In genomic region chr22:19730662-19731360, GRCh38 we compare ENCODE assay signal across 1 cellular context.
TF ChIP-seq lines count a peak whose summit lies in the region.

No MANE protein-coding gene starts in this region.

TF ChIP-seq in HepG2, 621 proteins besides CTCF, POLR2A, EP300 and RAD21 (continued from another document and continues in another):
- TF ChIP-seq SNAPC4 (CRISPR knock-in tag; IDR thresholded peaks at IDR 0.05) (0 out of 2 replicates have a peak, but pooled peaks have one; percentile 60), ZNF747 (CRISPR knock-in tag; IDR thresholded peaks at IDR 0.05; ENCODE audit: borderline replicate concordance) (peak; percentile 24; the same call in 1 of the 2 replicates), ZSCAN20 (CRISPR knock-in tag; IDR thresholded peaks at IDR 0.05; ENCODE audit: borderline replicate concordance) (no peak), ZNF18 (CRISPR knock-in tag; IDR thresholded peaks at IDR 0.05; ENCODE audit: insufficient replicate concordance) (peak; percentile 65), ZNF124 (CRISPR knock-in tag; IDR thresholded peaks at IDR 0.05) (0 out of 2 replicates have a peak, but pooled peaks have one; percentile 48), ZMYM3 (CRISPR knock-in tag; IDR thresholded peaks at IDR 0.05) (peak; percentile 79; the same call in 1 of the 2 replicates), HNF1A (IDR thresholded peaks at IDR 0.05; ENCODE audit: low read depth) (no peak), HNF1A (CRISPR knock-in tag; IDR thresholded peaks at IDR 0.05; ENCODE audit: borderline replicate concordance) (peak; percentile 82), GABPA (IDR thresholded peaks at IDR 0.05; ENCODE audit: low read depth, low read length) (peak; percentile 37), GABPA (CRISPR knock-in tag; IDR thresholded peaks at IDR 0.05; ENCODE audit: low read depth) (peak; percentile 61; the same call in 1 of the 2 replicates), U2AF2 (IDR thresholded peaks at IDR 0.05; ENCODE audit: low read depth, low read length) (no peak), ZFP36L2 (CRISPR knock-in tag; IDR thresholded peaks at IDR 0.05) (no peak), NR2C2 (CRISPR knock-in tag; IDR thresholded peaks at IDR 0.05; ENCODE audit: borderline replicate concordance) (peak; percentile 93), KDM5B (CRISPR knock-in tag; IDR thresholded peaks at IDR 0.05; ENCODE audit: borderline replicate concordance) (peak; percentile 66; the same call in 1 of the 2 replicates), ZNF609 (CRISPR knock-in tag; IDR thresholded peaks at IDR 0.05; ENCODE audit: borderline replicate concordance) (peak; percentile 95), KAT2B (IDR thresholded peaks at IDR 0.05; ENCODE audit: borderline replicate concordance, low read depth, low read length) (no peak), RFX3 (CRISPR knock-in tag; IDR thresholded peaks at IDR 0.05) (no peak), HOXA9 (CRISPR knock-in tag; IDR thresholded peaks at IDR 0.05; ENCODE audit: borderline replicate concordance) (no peak; the same call in none of the 2 replicates), SOX13 (IDR thresholded peaks at IDR 0.05) (0 out of 2 replicates have a peak, but pooled peaks have one; percentile 35), SOX13 (CRISPR knock-in tag; conservative IDR thresholded peaks at IDR 0.05 in 1 of 2, IDR thresholded peaks at IDR 0.05 in 1 of 2) (peak in 1 of 2 experiments; percentile 55; a peak in 2 of 4 replicates), ZNF552 (CRISPR knock-in tag; IDR thresholded peaks at IDR 0.05; ENCODE audit: borderline replicate concordance) (no peak), PREB (CRISPR knock-in tag; IDR thresholded peaks at IDR 0.05) (no peak), HOXA5 (CRISPR knock-in tag; IDR thresholded peaks at IDR 0.05) (0 out of 2 replicates have a peak, but pooled peaks have one; percentile 25), TRAFD1 (CRISPR knock-in tag; IDR thresholded peaks at IDR 0.05; ENCODE audit: borderline replicate concordance) (no peak), ZNF225 (CRISPR knock-in tag; IDR thresholded peaks at IDR 0.05) (peak; percentile 45; the same call in 1 of the 2 replicates), ZNF30 (CRISPR knock-in tag; IDR thresholded peaks at IDR 0.05) (no peak), ZNF614 (CRISPR knock-in tag; IDR thresholded peaks at IDR 0.05; ENCODE audit: borderline replicate concordance) (peak; percentile 61; the same call in 1 of the 2 replicates), POLR2AphosphoS5 (IDR thresholded peaks at IDR 0.05; ENCODE audit: low read depth, low read length) (no peak), ZNF276 (CRISPR knock-in tag; IDR thresholded peaks at IDR 0.05; ENCODE audit: low read depth) (0 out of 2 replicates have a peak, but pooled peaks have one; percentile 74), ZNF704 (CRISPR knock-in tag; IDR thresholded peaks at IDR 0.05; ENCODE audit: borderline replicate concordance) (no peak), CREM (IDR thresholded peaks at IDR 0.05) (no peak), CREM (CRISPR knock-in tag; IDR thresholded peaks at IDR 0.05) (no peak)
